19 cellular contexts compared by ENCODE assay signal in the genomic region with DNA sequence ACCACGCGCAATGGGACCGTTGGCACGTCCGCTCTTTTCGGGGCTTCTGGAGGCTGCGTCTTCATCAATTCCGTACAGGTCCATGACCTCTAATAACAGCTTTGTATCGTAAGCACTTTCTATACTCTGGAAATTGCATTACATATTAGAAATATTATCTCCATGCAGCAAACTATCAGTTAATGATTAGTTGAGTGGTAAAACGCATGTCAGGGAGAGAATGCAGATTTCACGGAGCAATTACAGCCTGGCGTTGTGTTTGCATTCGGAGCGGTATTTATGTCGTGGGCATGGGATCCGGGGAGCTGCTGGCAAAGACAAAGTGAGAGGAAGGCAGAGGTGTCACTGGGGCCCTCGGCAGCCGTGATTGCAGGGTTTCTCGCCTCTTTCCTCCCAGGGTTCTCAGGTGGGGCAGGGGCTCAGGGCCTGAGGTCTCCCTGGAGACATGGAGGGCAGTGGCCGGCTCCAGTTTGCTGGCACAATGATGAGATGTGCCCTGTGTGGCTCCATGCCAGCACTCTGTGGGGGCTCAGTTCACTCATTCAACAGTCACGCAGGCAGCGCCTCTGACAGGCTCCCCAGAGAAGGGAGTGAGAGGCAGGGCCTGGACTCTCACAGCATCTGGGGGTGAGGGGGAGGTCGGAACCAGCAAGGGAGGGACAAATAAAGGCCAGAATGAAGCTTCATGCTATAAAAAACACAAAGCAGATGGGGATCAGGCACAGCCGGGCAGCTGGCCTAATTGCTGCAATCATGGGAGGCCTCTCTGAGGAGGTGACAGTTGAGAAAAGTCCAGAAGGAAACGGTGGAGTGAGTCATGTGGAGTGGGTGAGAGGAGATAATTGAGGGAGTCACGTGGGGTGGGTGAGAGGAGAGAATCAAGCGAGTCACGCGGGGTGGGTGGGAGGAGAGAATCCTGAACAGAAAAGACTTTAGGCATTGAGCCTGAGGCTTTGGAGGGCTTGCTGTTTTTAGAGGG.
DNase-seq lines count a peak whose midpoint lies in the region; ATAC-seq, FAIRE-seq and TF ChIP-seq lines count a peak whose summit lies in the region.
"Had no signal": no experiment of that assay in that cellular context is flagged by ENCODE, and none has a peak within 500 bp of the region (broad histone marks: within the 10 kb centered on the region; RNA-seq: fewer than 3 reads in every experiment).

No MANE protein-coding gene starts in this region.

- peaks cover 0 to 2% (median 0%) of the 10 kb centered on the region in 8 donors for H3K9me3 Mint-ChIP-seq in CD4-positive, alpha-beta memory T cell
- H3K9me3 Mint-ChIP-seq: activated CD4-positive, alpha-beta T cell treated with anti-CD3 and anti-CD28 coated beads, Interleukin-2, amount 10 ng/mL, durations not matched to agents 7 days and 5 days; activated T-helper 17 cell treated with anti-CD3 and anti-CD28 coated beads, Interleukin-2, amount 50 U/mL, for 72 hours; memory B cell had no signal

- no peaks in the 10 kb centered on the region for H3K4me1 ChIP-seq in K562 (replicated peaks in 1 of 2; ENCODE audit: control insufficient read depth in 2 of 2, insufficient read depth in 2 of 2, low read length in 2 of 2)
- H3K4me1 ChIP-seq in osteoblast (ENCODE audit: insufficient read depth, low read length), result no peaks in the 10 kb centered on the region
- H3K4me1 ChIP-seq in CD4-positive, alpha-beta memory T cell (ENCODE audit: insufficient read depth, low read length), result no peaks in the 10 kb centered on the region
- H3K4me1 ChIP-seq: testis had no signal

- H4K20me1 ChIP-seq in K562 (replicated peaks; ENCODE audit: control insufficient read depth, insufficient read depth, low read length) (no peaks in the 10 kb centered on the region), osteoblast (ENCODE audit: insufficient read depth, low read length) (no peaks in the 10 kb centered on the region)

- no TSS peak for BruUV-seq in K562 (replicated peaks; lab: Mats Ljungman, UMichigan)

- no peak for TF ChIP-seq RAD21 in K562 (CRISPR knock-in tag; conservative IDR thresholded peaks at IDR 0.05 in 1 of 2, IDR thresholded peaks at IDR 0.05 in 1 of 2)

- H3K36me3 Mint-ChIP-seq in CD4-positive, alpha-beta memory T cell, result no peaks in the 10 kb centered on the region
- H3K36me3 Mint-ChIP-seq: memory B cell had no signal

- no peak overlapping the region for H3K9ac ChIP-seq in K562 (ENCODE audit: insufficient read depth in 1 of 2, low read depth in 2 of 2, low read length in 2 of 2)

- 1% methylated on average over 24 of the region's 29 CpGs for WGBS in K562 (ENCODE audit: insufficient coverage, low coverage, missing lambda C conversion rate)

- H3K27ac Mint-ChIP-seq in CD4-positive, alpha-beta memory T cell, result no peak overlapping the region
- H3K27ac Mint-ChIP-seq: activated CD4-positive, alpha-beta T cell treated with anti-CD3 and anti-CD28 coated beads, Interleukin-2, amount 10 ng/mL, durations not matched to agents 7 days and 5 days; activated T-helper 17 cell treated with anti-CD3 and anti-CD28 coated beads, Interleukin-2, amount 50 U/mL, for 72 hours; memory B cell had no signal

- H3K36me3 ChIP-seq in K562 (ENCODE audit: control insufficient read depth, insufficient read depth, low read length) (no peaks in the 10 kb centered on the region), osteoblast (ENCODE audit: insufficient read depth, low read length) (no peaks in the 10 kb centered on the region)
- no peaks in the 10 kb centered on the region for H3K36me3 ChIP-seq in CD4-positive, alpha-beta memory T cell (ENCODE audit: insufficient read depth, low read length)

- peaks cover 0 to 8% of the 10 kb centered on the region in 2 experiments; a peak in 2 of 5 replicates for H3K27me3 ChIP-seq in K562 (ENCODE audit: control insufficient read depth in 2 of 2, insufficient read depth in 2 of 2, low read length in 2 of 2)
- no peaks in the 10 kb centered on the region for H3K27me3 ChIP-seq in osteoblast (ENCODE audit: insufficient read depth, low read length)
- H3K27me3 ChIP-seq in CD4-positive, alpha-beta memory T cell (ENCODE audit: insufficient read depth, low read length), result no peaks in the 10 kb centered on the region
- H3K27me3 ChIP-seq: testis had no signal

- in situ Hi-C loops in K562 (cut with MboI), result no loop called here

- intact Hi-C loops in K562 (cut with micrococcal nuclease), result no loop called here
- intact Hi-C loops in CD4-positive, alpha-beta memory T cell (cut with micrococcal nuclease), result no loop called here

- H3K4me3 Mint-ChIP-seq in CD4-positive, alpha-beta memory T cell, result no peak overlapping the region
- H3K4me3 Mint-ChIP-seq: activated CD4-positive, alpha-beta T cell treated with anti-CD3 and anti-CD28 coated beads, Interleukin-2, amount 10 ng/mL, durations not matched to agents 7 days and 5 days; activated T-helper 17 cell treated with anti-CD3 and anti-CD28 coated beads, Interleukin-2, amount 50 U/mL, for 72 hours; memory B cell had no signal

- TF ChIP-seq CTCF in K562 (IDR thresholded peaks at IDR 0.05 in 2 of 3, conservative IDR thresholded peaks at IDR 0.05 in 1 of 3; ENCODE audit: insufficient read depth in 2 of 3, low read depth in 1 of 3, low read length in 3 of 3), result no peak
- TF ChIP-seq CTCF in osteoblast (IDR thresholded peaks at IDR 0.05; ENCODE audit: extremely low read depth, low read depth, low read length), result no peak

- no peak overlapping the region for H2AFZ ChIP-seq in K562 (ENCODE audit: low read depth, low read length)
- H2AFZ ChIP-seq in osteoblast (ENCODE audit: low read length), result no peak overlapping the region

- CTCF ChIA-PET in K562 (lab: Yijun Ruan, JAX; ENCODE audit: low intra/inter-chr PET ratio), result no interaction called here
- CTCF ChIA-PET in CD4-positive, alpha-beta memory T cell (lab: Charles Lee; ENCODE audit: partially characterized antibody), result no interaction called here

- no peak for TF ChIP-seq EP300 in K562 (IDR thresholded peaks at IDR 0.05; ENCODE audit: low read length)

- H3K79me2 ChIP-seq in K562 (ENCODE audit: control insufficient read depth, insufficient read depth, low read length) (no peaks in the 10 kb centered on the region), osteoblast (ENCODE audit: insufficient read depth, low read length) (no peaks in the 10 kb centered on the region)

- no peaks in the 10 kb centered on the region for H3K9me1 ChIP-seq in K562 (ENCODE audit: control insufficient read depth, insufficient read depth, low read length)

- H3K4me1 Mint-ChIP-seq in CD4-positive, alpha-beta memory T cell, result no peaks in the 10 kb centered on the region
- H3K4me1 Mint-ChIP-seq: activated CD4-positive, alpha-beta T cell treated with anti-CD3 and anti-CD28 coated beads, Interleukin-2, amount 10 ng/mL, durations not matched to agents 7 days and 5 days; activated T-helper 17 cell treated with anti-CD3 and anti-CD28 coated beads, Interleukin-2, amount 50 U/mL, for 72 hours; memory B cell had no signal

- TF ChIP-seq POLR2A in K562 (conservative IDR thresholded peaks at IDR 0.05), result no peak
- no peak for TF ChIP-seq POLR2A in erythroblast (IDR thresholded peaks at IDR 0.05; ENCODE audit: low read length)

- H3K9me3 ChIP-seq in K562 (replicated peaks; ENCODE audit: control insufficient read depth, insufficient read depth, low read depth, low read length) (no peaks in the 10 kb centered on the region), osteoblast (ENCODE audit: low read depth, low read length) (peaks cover 2% of the 10 kb centered on the region)
- no peaks in the 10 kb centered on the region for H3K9me3 ChIP-seq in CD4-positive, alpha-beta memory T cell (ENCODE audit: control insufficient read depth in 1 of 2, low read length in 2 of 2)
- H3K9me3 ChIP-seq: testis had no signal

- H3K4me2 ChIP-seq in K562 (ENCODE audit: insufficient read depth, low read length) (no peak overlapping the region), osteoblast (ENCODE audit: insufficient read depth, low read length) (no peak overlapping the region)

- DNase-seq in NCI-H2171 treated with DMSO at 0.1 percent for 48 hours (lab: John Stamatoyannopoulos, UW), result peak; percentile 59
- DNase-seq in NCI-H2171 (lab: John Stamatoyannopoulos, UW), result no peak
- peak; percentile 23 for DNase-seq in NCI-H146 treated with DMSO at 0.1 percent for 48 hours (lab: John Stamatoyannopoulos, UW; ENCODE audit: unreplicated experiment)
- DNase-seq in K562 (ENCODE audit: extremely low read depth in 1 of 4, low spot score in 3 of 4), result no peak
- DNase-seq in osteoblast (ENCODE audit: insufficient read length, low spot score, missing footprints), result peak; percentile 39
- no peak for DNase-seq in NCI-H526 treated with DMSO at 0.1 percent for 48 hours (lab: John Stamatoyannopoulos, UW)
- no peak for DNase-seq in erythroblast (lab: John Stamatoyannopoulos, UW)
- DNase-seq in CD4-positive, alpha-beta memory T cell, result no peak
- DNase-seq: activated CD4-positive, alpha-beta T cell treated with anti-CD3 and anti-CD28 coated beads, Interleukin-2, amount 10 ng/mL, durations not matched to agents 7 days and 5 days; effector CD8-positive, alpha-beta T cell; foreskin melanocyte; Karpas-422; T-helper 1 cell; testis had no signal

- H3K27me3 Mint-ChIP-seq in CD4-positive, alpha-beta memory T cell, result peaks cover 3 to 4% of the 10 kb centered on the region in 2 donors
- H3K27me3 Mint-ChIP-seq: activated CD4-positive, alpha-beta T cell treated with anti-CD3 and anti-CD28 coated beads, Interleukin-2, amount 10 ng/mL, durations not matched to agents 7 days and 5 days had no signal

- FAIRE-seq in K562 (lab: Jason Lieb, UNC), result no peak
- FAIRE-seq: D721Med had no signal

- H3K4me3 ChIP-seq in K562 (no peak overlapping the region), osteoblast (ENCODE audit: insufficient read depth, low read length) (no peak overlapping the region)
- H3K4me3 ChIP-seq in CD4-positive, alpha-beta memory T cell (ENCODE audit: low read length in 2 of 2), result no peak overlapping the region
- H3K4me3 ChIP-seq: testis had no signal

- ATAC-seq in K562, result no peak
- ATAC-seq: activated T-helper 17 cell treated with anti-CD3 and anti-CD28 coated beads, Interleukin-2, amount 50 U/mL, for 72 hours; HCT116; Panc1 had no signal

- POLR2A ChIA-PET in K562 (lab: Yijun Ruan, JAX), result interaction anchor here (0.6 kb wide), 2 partner anchors 26 to 338 kb away, joined by 3 to 4 read pairs; no protein-coding TSS in a partner anchor
- POLR2A ChIA-PET in CD4-positive, alpha-beta memory T cell (lab: Charles Lee; ENCODE audit: partially characterized antibody), result no interaction called here

- no peak overlapping the region for H3K27ac ChIP-seq in K562 (ENCODE audit: extremely low read depth, low read depth, low read length)
- no peak overlapping the region for H3K27ac ChIP-seq in osteoblast (ENCODE audit: low read depth, low read length)
- H3K27ac ChIP-seq in CD4-positive, alpha-beta memory T cell (ENCODE audit: low read depth, low read length), result no peak overlapping the region
- H3K27ac ChIP-seq: testis had no signal

TF ChIP-seq in K562, 482 proteins besides CTCF, POLR2A, EP300 and RAD21 (continues in another document):
- TF ChIP-seq GTF2A2 (tag; IDR thresholded peaks at IDR 0.05), result no peak
- TF ChIP-seq ZFP36 (IDR thresholded peaks at IDR 0.05; ENCODE audit: low read depth, low read length, partially characterized antibody), result peak; percentile 74

Comparison
In these comparisons a context has a peak if more than half of its experiments do, and no peak if none do; other contexts are left out.
1. DNase-seq: peak in NCI-H2171 treated with DMSO at 0.1 percent for 48 hours (single experiment), NCI-H146 treated with DMSO at 0.1 percent for 48 hours (single experiment) and osteoblast (single experiment); none in NCI-H2171 (single experiment), K562 (0 of 4), NCI-H526 treated with DMSO at 0.1 percent for 48 hours (single experiment), erythroblast (0 of 2) and CD4-positive, alpha-beta memory T cell (0 of 5).